Comparison of ENCODE assay signal across 14 cellular contexts in genomic region chr1:27301052-27301422, GRCh38. TPM values are rescaled to one million over a fixed set of nuclear protein-coding genes. Genes with fewer than 3 reads are reported as not detected.
A peak's percentile ranks its signal among the peaks of the same experiment; 100 is the strongest.
DNase-seq lines count a peak whose midpoint lies in the region; ATAC-seq and TF ChIP-seq lines count a peak whose summit lies in the region.
"Had no signal": no experiment of that assay in that cellular context is flagged by ENCODE, and none has a peak within 500 bp of the region (broad histone marks: within the 10 kb centered on the region; RNA-seq: fewer than 3 reads in every experiment).

No MANE protein-coding gene starts in this region.

- H3K9me3 Mint-ChIP-seq in HFFc6 (no peaks in the 10 kb centered on the region), immature natural killer cell (no peaks in the 10 kb centered on the region), Calu3 (ENCODE audit: low read depth, unreplicated experiment) (no peaks in the 10 kb centered on the region)
- H3K9me3 Mint-ChIP-seq: activated T-helper 17 cell treated with anti-CD3 and anti-CD28 coated beads, Interleukin-2, amount 50 U/mL, for 72 hours had no signal

- H3K4me1 ChIP-seq in hepatocyte (ENCODE audit: insufficient read depth) (peaks cover 31% of the 10 kb centered on the region), smooth muscle cell (ENCODE audit: low read depth) (peaks cover 24% of the 10 kb centered on the region)
- H3K4me1 ChIP-seq: body of pancreas had no signal

- ATAC-seq in SK-N-SH treated with all-trans-retinoic acid at 6 μM for 48 hours (peak; percentile 0; the same call in 1 of the 3 replicates), HG03280 (IDR thresholded peaks at IDR 0.05; ENCODE audit: unreplicated experiment) (no peak)

- no peak overlapping the region for H3K4me2 ChIP-seq in hepatocyte
- H3K4me2 ChIP-seq in smooth muscle cell: peak overlapping the region; percentile 39

- H3K27ac Mint-ChIP-seq in HFFc6 (peak overlapping the region; percentile 98), immature natural killer cell (no peak overlapping the region), Calu3 (ENCODE audit: unreplicated experiment) (no peak overlapping the region)
- H3K27ac Mint-ChIP-seq: activated T-helper 17 cell treated with anti-CD3 and anti-CD28 coated beads, Interleukin-2, amount 50 U/mL, for 72 hours; progenitor cell of endocrine pancreas had no signal

- H3K27me3 Mint-ChIP-seq in HFFc6 (ENCODE audit: insufficient read depth): peaks cover 1% of the 10 kb centered on the region
- peaks cover 0 to 2% (median 0%) of the 10 kb centered on the region in 3 donors for H3K27me3 Mint-ChIP-seq in immature natural killer cell (ENCODE audit: low read depth in 3 of 3)
- H3K27me3 Mint-ChIP-seq in Calu3 (ENCODE audit: unreplicated experiment): no peaks in the 10 kb centered on the region
- H3K27me3 Mint-ChIP-seq: activated T-helper 17 cell treated with anti-CD3 and anti-CD28 coated beads, Interleukin-2, amount 50 U/mL, for 72 hours; progenitor cell of endocrine pancreas had no signal

- H3K4me3 Mint-ChIP-seq in HFFc6: peak overlapping the region; percentile 51; the same call in 1 of the 2 replicates
- no peak overlapping the region for H3K4me3 Mint-ChIP-seq in immature natural killer cell
- H3K4me3 Mint-ChIP-seq in Calu3 (ENCODE audit: low read depth, unreplicated experiment): no peak overlapping the region
- H3K4me3 Mint-ChIP-seq: activated T-helper 17 cell treated with anti-CD3 and anti-CD28 coated beads, Interleukin-2, amount 50 U/mL, for 72 hours had no signal

- H3K4me3 ChIP-seq in hepatocyte (no peak overlapping the region), smooth muscle cell (no peak overlapping the region)
- H3K4me3 ChIP-seq: body of pancreas had no signal

- CTCF ChIA-PET in Calu3 (lab: Charles Lee): interaction anchor here (0.7 to 1.5 kb wide), 8 partner anchors 64 to 362 kb away, joined by 3 to 9 read pairs (median 3); partner anchors contain the start of gene MAP3K6

- H3K9ac ChIP-seq in smooth muscle cell (ENCODE audit: low read depth): no peak overlapping the region

- H3K4me1 Mint-ChIP-seq in HFFc6 (ENCODE audit: low read depth): peaks cover 44% of the 10 kb centered on the region
- peaks cover 0 to 3% of the 10 kb centered on the region in 2 donors for H3K4me1 Mint-ChIP-seq in immature natural killer cell
- H3K4me1 Mint-ChIP-seq in Calu3 (ENCODE audit: low read depth, unreplicated experiment): no peaks in the 10 kb centered on the region
- H3K4me1 Mint-ChIP-seq: activated T-helper 17 cell treated with anti-CD3 and anti-CD28 coated beads, Interleukin-2, amount 50 U/mL, for 72 hours had no signal

- H4K20me1 ChIP-seq in hepatocyte (ENCODE audit: insufficient read depth, poor library complexity, severe bottlenecking): no peaks in the 10 kb centered on the region
- no peaks in the 10 kb centered on the region for H4K20me1 ChIP-seq in smooth muscle cell (ENCODE audit: low read depth)

- H3F3A ChIP-seq in smooth muscle cell (ENCODE audit: low read depth): peaks cover 5% of the 10 kb centered on the region

- intact Hi-C loops in Calu3 (cut with micrococcal nuclease; ENCODE audit: unreplicated experiment): no loop called here

- no TSS peak for BruUV-seq in Calu3 (replicated peaks; lab: Mats Ljungman, UMichigan)

- H2AFZ ChIP-seq in hepatocyte (no peak overlapping the region), smooth muscle cell (ENCODE audit: low read depth) (no peak overlapping the region)

- TF ChIP-seq CTCF in HFFc6 (IDR thresholded peaks at IDR 0.05) (no peak; the same call in none of the 2 replicates), hepatocyte (IDR thresholded peaks at IDR 0.05; ENCODE audit: poor library complexity) (no peak), smooth muscle cell (IDR thresholded peaks at IDR 0.05; ENCODE audit: borderline replicate concordance, insufficient read depth, poor library complexity, severe bottlenecking) (no peak), Calu3 (IDR thresholded peaks at IDR 0.05; ENCODE audit: unreplicated experiment) (no peak)

- H3K27ac ChIP-seq in hepatocyte (peak overlapping the region; percentile 87), smooth muscle cell (ENCODE audit: low read depth) (peak overlapping the region; percentile 97)

- H3K27me3 ChIP-seq in hepatocyte (no peaks in the 10 kb centered on the region), smooth muscle cell (ENCODE audit: low read depth) (no peaks in the 10 kb centered on the region)
- H3K27me3 ChIP-seq: body of pancreas had no signal

- no peaks in the 10 kb centered on the region for H3K36me3 Mint-ChIP-seq in HFFc6 (ENCODE audit: low read depth)
- peaks cover 9 to 22% (median 11%) of the 10 kb centered on the region in 3 donors for H3K36me3 Mint-ChIP-seq in immature natural killer cell
- H3K36me3 Mint-ChIP-seq in Calu3 (ENCODE audit: insufficient read depth, unreplicated experiment): no peaks in the 10 kb centered on the region

- WGBS in hepatocyte (ENCODE audit: low lambda C conversion rate, missing lambda C conversion rate): 73% methylated on average over 8 of the region's 8 CpGs
- WGBS in smooth muscle cell (ENCODE audit: low lambda C conversion rate): 61% methylated on average over 8 of the region's 8 CpGs

- H3K79me2 ChIP-seq in hepatocyte: no peaks in the 10 kb centered on the region
- H3K79me2 ChIP-seq in smooth muscle cell (ENCODE audit: low read depth): no peaks in the 10 kb centered on the region

- no peaks in the 10 kb centered on the region for H3K9me3 ChIP-seq in hepatocyte (ENCODE audit: low read depth)
- no peaks in the 10 kb centered on the region for H3K9me3 ChIP-seq in smooth muscle cell (replicated peaks; ENCODE audit: low read depth)
- H3K9me3 ChIP-seq: body of pancreas had no signal

- DNase-seq in HFFc6: no peak
- DNase-seq in hepatocyte (ENCODE audit: low spot score): no peak
- DNase-seq in smooth muscle cell (lab: John Stamatoyannopoulos, UW; ENCODE audit: unreplicated experiment): no peak
- no peak for DNase-seq in immature natural killer cell
- no peak for DNase-seq in Calu3
- DNase-seq in NCI-H2029 treated with DMSO at 0.1 percent for 48 hours (lab: John Stamatoyannopoulos, UW): no peak
- DNase-seq: NCI-H774 had no signal

- H3K9me2 ChIP-seq in hepatocyte (replicated peaks; ENCODE audit: insufficient read depth): no peaks in the 10 kb centered on the region

- H3K36me3 ChIP-seq in hepatocyte (replicated peaks; ENCODE audit: insufficient read depth, low read depth): no peaks in the 10 kb centered on the region
- no peaks in the 10 kb centered on the region for H3K36me3 ChIP-seq in smooth muscle cell (ENCODE audit: low read depth)

TF ChIP-seq in SK-N-SH treated with all-trans-retinoic acid at 6 μM for 48 hours, 23 proteins besides CTCF, POLR2A, EP300 and RAD21 (continues in another document):
- no peak for TF ChIP-seq RARB (CRISPR knock-in tag; IDR thresholded peaks at IDR 0.05)
- TF ChIP-seq GLIS3 (CRISPR knock-in tag; IDR thresholded peaks at IDR 0.05): no peak
- no peak for TF ChIP-seq ARNTL (CRISPR knock-in tag; IDR thresholded peaks at IDR 0.05; ENCODE audit: borderline replicate concordance, low read depth)
- no peak for TF ChIP-seq CSDC2 (CRISPR knock-in tag; IDR thresholded peaks at IDR 0.05)
- no peak for TF ChIP-seq BACH2 (CRISPR knock-in tag; IDR thresholded peaks at IDR 0.05; ENCODE audit: borderline replicate concordance)
- no peak for TF ChIP-seq CREB5 (CRISPR knock-in tag; IDR thresholded peaks at IDR 0.05; ENCODE audit: low read depth)
- no peak for TF ChIP-seq ZFP30 (CRISPR knock-in tag; IDR thresholded peaks at IDR 0.05)
- no peak for TF ChIP-seq OSR1 (CRISPR knock-in tag; IDR thresholded peaks at IDR 0.05)
- TF ChIP-seq ESRRG (CRISPR knock-in tag; IDR thresholded peaks at IDR 0.05): no peak

RNA-seq across cellular contexts. Expression of gene TMEM222, which starts 20.9 kb away (rescaled TPM):
- total RNA-seq in HFFc6 (2021; fragmentation: NEBNext Ultra II Directional; extraction: Animal tissue kit (Norgen Biotek cat#: 25700)): 10 to 100 TPM; 41.3 to 54.6 (median 46.1) TPM
- total RNA-seq in hepatocyte (29.7 and 38.0 TPM in 2 replicates), smooth muscle cell (23.6 and 28.0 TPM in 2 replicates), Calu3 (2022) (30.4 and 32.6 TPM in 2 replicates)
- polyA plus RNA-seq in hepatocyte (55.3 and 57.1 TPM in 2 replicates), smooth muscle cell (49.3 and 60.7 TPM in 2 replicates), immature natural killer cell (10 to 100 TPM; 56.0 to 99.3 (median 69.8) TPM)

RNA-seq across cellular contexts. Expression of gene SYTL1, which starts 40.8 kb away (rescaled TPM):
- total RNA-seq in HFFc6 (2021; fragmentation: NEBNext Ultra II Directional; extraction: Animal tissue kit (Norgen Biotek cat#: 25700)): under 1 TPM in 2 of 6 experiments, not detected in 4; 0.08 to 0.45 TPM
- 10.6 and 12.1 TPM in 2 replicates for total RNA-seq in hepatocyte
- polyA plus RNA-seq in hepatocyte: 21.7 and 26.2 TPM in 2 replicates
- total RNA-seq in smooth muscle cell: 15.2 and 16.5 TPM in 2 replicates
- polyA plus RNA-seq in smooth muscle cell: 14.2 and 48.1 TPM in 2 replicates
- 100 to 1,000 TPM; 157 to 211 (median 158) TPM for polyA plus RNA-seq in immature natural killer cell
- 15.0 and 16.5 TPM in 2 replicates for total RNA-seq in Calu3 (2022)
- total RNA-seq: endothelial cell of umbilical vein, lung microvascular endothelial cell had no signal
